In the genomic region with DNA sequence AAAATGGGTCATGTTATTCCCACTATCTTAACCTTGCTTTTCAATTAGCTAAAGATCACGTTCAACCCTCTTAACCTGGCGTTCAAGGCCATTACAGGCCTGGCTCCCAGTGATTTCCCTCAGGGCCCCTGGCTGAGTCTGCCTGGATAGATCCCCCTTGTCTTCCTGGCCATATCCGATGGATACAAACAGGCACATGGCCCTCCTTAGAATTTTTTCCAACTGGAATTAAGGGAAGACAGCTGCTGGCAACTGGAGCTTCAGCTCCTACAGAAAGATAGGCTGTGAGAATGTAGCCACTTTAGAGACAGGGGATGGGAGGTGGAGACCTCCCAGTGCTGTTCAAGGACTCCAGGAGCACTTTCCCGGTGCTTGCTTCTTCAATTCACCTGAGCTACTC, we compare ENCODE assay signal across 21 cellular contexts.
"Had no signal": no experiment of that assay in that cellular context is flagged by ENCODE, and none has a peak within 500 bp of the region (broad histone marks: within the 10 kb centered on the region; RNA-seq: fewer than 3 reads in every experiment).

No MANE protein-coding gene starts in this region.

- H3K4me3 ChIP-seq: dorsolateral prefrontal cortex, hepatocyte, lung, mucosa of descending colon, ovary, thyroid gland, upper lobe of left lung, uterus had no signal

- H3K4me1 ChIP-seq: thyroid gland, upper lobe of left lung had no signal

- H3K4me1 Mint-ChIP-seq: naive thymus-derived CD8-positive, alpha-beta T cell; neural crest cell had no signal

- H3K27me3 Mint-ChIP-seq: naive thymus-derived CD8-positive, alpha-beta T cell had no signal

- DNase-seq: cortex of kidney; dorsolateral prefrontal cortex; effector CD8-positive, alpha-beta T cell; foreskin melanocyte; head of caudate nucleus; left colon; left ventricle myocardium superior; mucosa of descending colon; naive thymus-derived CD8-positive, alpha-beta T cell; nucleus accumbens; ovary; right cardiac atrium; small intestine; stimulated activated CD4-positive, alpha-beta T cell treated with anti-CD3 and anti-CD28 coated beads, Interleukin-2, amount 100 ng/mL, for 48 hours; stimulated activated naive CD4-positive, alpha-beta T cell treated with Interleukin-2 at 50 U/mL for 16 hours; thyroid gland; upper lobe of left lung; uterus had no signal

- H3K9me3 ChIP-seq: mucosa of descending colon, ovary, thyroid gland, upper lobe of left lung, uterus had no signal

- H3K9me3 Mint-ChIP-seq: neural crest cell had no signal

- H3K27me3 ChIP-seq: dorsolateral prefrontal cortex, hepatocyte, ovary, thyroid gland, upper lobe of left lung, uterus had no signal

- H3K4me3 Mint-ChIP-seq: naive thymus-derived CD8-positive, alpha-beta T cell; neural crest cell had no signal

- H3K27ac ChIP-seq: dorsolateral prefrontal cortex, hepatocyte, ovary, thyroid gland, upper lobe of left lung, uterus had no signal

- H3K4me2 ChIP-seq: hepatocyte had no signal

- ATAC-seq: left colon; left ventricle myocardium superior; mucosa of descending colon; naive thymus-derived CD8-positive, alpha-beta T cell; right cardiac atrium had no signal

- H3K79me2 ChIP-seq: hepatocyte had no signal

- H3K36me3 ChIP-seq: ovary, uterus had no signal

- H2AFZ ChIP-seq: hepatocyte had no signal
